26 cellular contexts compared by ENCODE assay signal in genomic region chr1:172751668-172752067, GRCh38.
"Had no signal": no experiment of that assay in that cellular context is flagged by ENCODE, and none has a peak within 500 bp of the region (broad histone marks: within the 10 kb centered on the region; RNA-seq: fewer than 3 reads in every experiment).

No MANE protein-coding gene starts in this region.

- H3K9me3 ChIP-seq: ascending aorta, esophagus muscularis mucosa, heart right ventricle had no signal

- H3K4me3 ChIP-seq: ascending aorta, coronary artery, dorsolateral prefrontal cortex, esophagus muscularis mucosa, heart right ventricle had no signal

- DNase-seq: activated CD4-positive, alpha-beta memory T cell treated with anti-CD3 and anti-CD28 coated beads for 36 hours; activated CD4-positive, alpha-beta T cell treated with anti-CD3 and anti-CD28 coated beads for 36 hours; activated CD4-positive, CD25-positive, alpha-beta regulatory T cell; activated CD4-positive, CD25-positive, alpha-beta regulatory T cell treated with anti-CD3 and anti-CD28 coated beads, Interleukin-2, amount 50 U/mL, for 72 hours; activated CD8-positive, alpha-beta memory T cell treated with anti-CD3 and anti-CD28 coated beads, Interleukin-2, amount 10 ng/mL, durations not matched to agents 7 days and 5 days; activated CD8-positive, alpha-beta memory T cell treated with anti-CD3 and anti-CD28 coated beads, Interleukin-2, amount 50 U/mL, for 48 hours; activated CD8-positive, alpha-beta T cell treated with anti-CD3 and anti-CD28 coated beads, Interleukin-2, amount 10 ng/mL, durations not matched to agents 7 days and 5 days; activated gamma-delta T cell; activated naive CD4-positive, alpha-beta T cell; activated naive CD4-positive, alpha-beta T cell treated with anti-CD3 and anti-CD28 coated beads, Interleukin-2, amount 10 ng/mL, durations not matched to agents 7 days and 5 days; activated naive CD8-positive, alpha-beta T cell treated with anti-CD3 and anti-CD28 coated beads, Interleukin-2, amount 10 ng/mL, durations not matched to agents 7 days and 5 days; activated T-cell treated with anti-CD3 and anti-CD28 coated beads for 4 hours; activated T-cell treated with anti-CD3 and anti-CD28 coated beads, Interleukin-2, amount 50 U/mL, for 24 hours; activated T-cell treated with anti-CD3 and anti-CD28 coated beads, Interleukin-2, amount 50 U/mL, for 72 hours; brain microvascular endothelial cell; dorsolateral prefrontal cortex; effector memory CD4-positive, alpha-beta T cell; endodermal cell; erythroblast; foreskin fibroblast; heart right ventricle; T-helper 2 cell had no signal

- H3K36me3 ChIP-seq: ascending aorta, brain microvascular endothelial cell, esophagus muscularis mucosa, heart right ventricle had no signal

- H3K27me3 ChIP-seq: ascending aorta, brain microvascular endothelial cell, esophagus muscularis mucosa had no signal

- H3K27ac ChIP-seq: ascending aorta, brain microvascular endothelial cell, coronary artery, dorsolateral prefrontal cortex, esophagus muscularis mucosa, heart right ventricle had no signal

- H3K4me1 ChIP-seq: ascending aorta had no signal

- ATAC-seq: activated CD4-positive, alpha-beta T cell treated with anti-CD3 and anti-CD28 coated beads for 36 hours; activated CD8-positive, alpha-beta memory T cell treated with anti-CD3 and anti-CD28 coated beads, Interleukin-2, amount 10 ng/mL, durations not matched to agents 7 days and 5 days; activated CD8-positive, alpha-beta T cell treated with anti-CD3 and anti-CD28 coated beads, Interleukin-2, amount 10 ng/mL, durations not matched to agents 7 days and 5 days; activated naive CD4-positive, alpha-beta T cell treated with anti-CD3 and anti-CD28 coated beads, Interleukin-2, amount 50 U/mL, for 72 hours; activated T-cell treated with anti-CD3 and anti-CD28 coated beads, Interleukin-2, amount 50 U/mL, for 72 hours; heart right ventricle had no signal
